Comparison of ENCODE assay signal across 23 cellular contexts in genomic region chr1:18253093-18253492, GRCh38.
"Had no signal": no experiment of that assay in that cellular context is flagged by ENCODE, and none has a peak within 500 bp of the region (broad histone marks: within the 10 kb centered on the region; RNA-seq: fewer than 3 reads in every experiment).

No MANE protein-coding gene starts in this region.

- H3K27ac ChIP-seq: adrenal gland, breast epithelium, gastrocnemius medialis, heart left ventricle, left lung, parathyroid adenoma, right lobe of liver, tibial nerve had no signal

- ATAC-seq: activated CD4-positive, alpha-beta T cell treated with anti-CD3 and anti-CD28 coated beads for 36 hours; activated naive CD4-positive, alpha-beta T cell treated with anti-CD3 and anti-CD28 coated beads, Interleukin-2, amount 50 U/mL, for 72 hours; esophagus mucosa; gastrocnemius medialis; heart left ventricle; left lung; right lobe of liver; WTC11 had no signal

- H3K27me3 ChIP-seq: right lobe of liver, tibial nerve had no signal

- H3K4me1 Mint-ChIP-seq: activated CD4-positive, alpha-beta T cell treated with anti-CD3 and anti-CD28 coated beads for 36 hours; nephron had no signal

- H3K4me1 ChIP-seq: adrenal gland, breast epithelium, gastrocnemius medialis, heart left ventricle, left lung, parathyroid adenoma, right lobe of liver, tibial nerve had no signal

- H3K9me3 ChIP-seq: adrenal gland, gastrocnemius medialis, right lobe of liver had no signal

- DNase-seq: activated CD4-positive, alpha-beta T cell treated with anti-CD3 and anti-CD28 coated beads for 36 hours; activated CD4-positive, alpha-beta T cell treated with anti-CD3 and anti-CD28 coated beads, Interleukin-2, amount 50 U/mL, for 48 hours; activated gamma-delta T cell; adrenal gland; cerebellar nuclear complex; cortex of kidney; gastrocnemius medialis; heart left ventricle; left lung; mammary epithelial cell; midbrain; right lobe of liver; small intestine; stimulated activated CD4-positive, alpha-beta T cell treated with anti-CD3 and anti-CD28 coated beads, Interleukin-15, amount 100 ng/mL, for 24 hours; stimulated activated CD4-positive, alpha-beta T cell treated with anti-CD3 and anti-CD28 coated beads, Interleukin-2, amount 100 ng/mL, for 48 hours had no signal

- H3K4me3 ChIP-seq: adrenal gland, breast epithelium, gastrocnemius medialis, heart left ventricle, left lung, right lobe of liver, tibial nerve had no signal

- H3K4me3 Mint-ChIP-seq: activated CD4-positive, alpha-beta T cell treated with anti-CD3 and anti-CD28 coated beads for 36 hours; nephron; stimulated activated naive CD8-positive, alpha-beta T cell treated with anti-CD3 and anti-CD28 coated beads, Interleukin-15, Interleukin-2, amounts not matched to agents 100 ng/mL and 50 ng/mL, for 24 hours; WTC11 had no signal

- H3K36me3 ChIP-seq: adrenal gland, breast epithelium, gastrocnemius medialis, heart left ventricle, left lung, right lobe of liver, tibial nerve had no signal

- H3K27ac Mint-ChIP-seq: activated CD4-positive, alpha-beta T cell treated with anti-CD3 and anti-CD28 coated beads for 36 hours; activated naive CD4-positive, alpha-beta T cell treated with anti-CD3 and anti-CD28 coated beads, Interleukin-2, amount 50 U/mL, for 72 hours; nephron; stimulated activated naive CD8-positive, alpha-beta T cell treated with anti-CD3 and anti-CD28 coated beads, Interleukin-15, Interleukin-2, amounts not matched to agents 100 ng/mL and 50 ng/mL, for 24 hours; WTC11 had no signal
